ENCODE assay signal across 11 cellular contexts in genomic region chr15:89409184-89409992, GRCh38.
DNase-seq lines count a peak whose midpoint lies in the region; ATAC-seq lines count a peak whose summit lies in the region.
"Had no signal": no experiment of that assay in that cellular context is flagged by ENCODE, and none has a peak within 500 bp of the region (broad histone marks: within the 10 kb centered on the region; RNA-seq: fewer than 3 reads in every experiment).

No MANE protein-coding gene starts in this region.

- peaks cover 6% of the 10 kb centered on the region; the same call in 1 of the 2 replicates for H3K4me1 ChIP-seq in GM23248 (ENCODE audit: insufficient read depth)

- no peak overlapping the region for H3K9ac ChIP-seq in GM23248

- WGBS in GM23248 (ENCODE audit: low coverage in 1 of 2, low lambda C conversion rate in 2 of 2, missing lambda C conversion rate in 2 of 2), 2 experiments: 9 to 10% methylated on average over 53 of the region's 53 CpGs

- no peaks in the 10 kb centered on the region for H3K9me2 ChIP-seq in GM23248 (ENCODE audit: insufficient read depth)

- ATAC-seq in GM21576 (IDR thresholded peaks at IDR 0.05; ENCODE audit: unreplicated experiment): no peak
- ATAC-seq: SK-N-SH treated with all-trans-retinoic acid at 6 μM for 48 hours had no signal

- no peak overlapping the region for H2AFZ ChIP-seq in GM23248

- no peaks in the 10 kb centered on the region for H4K20me1 ChIP-seq in GM23248 (ENCODE audit: insufficient read depth)

- H3K79me2 ChIP-seq in GM23248 (ENCODE audit: insufficient read depth): no peaks in the 10 kb centered on the region

- H3K4me2 ChIP-seq in GM23248 (ENCODE audit: unreplicated experiment): peak overlapping the region; percentile 20

- H3K27me3 Mint-ChIP-seq in activated T-helper 1 cell treated with anti-CD3 and anti-CD28 coated beads, Interleukin-12 subunit alpha, Interleukin-12 subunit beta, Interleukin-2, Interleukin-4 antibody, amounts not matched to agents 30 ng/mL and 10 ng/mL and 1 ng/mL, durations not matched to agents 14 hours and 24 hours and 36 hours (ENCODE audit: insufficient read depth): peaks cover 92% of the 10 kb centered on the region
- H3K27me3 Mint-ChIP-seq in immature natural killer cell (ENCODE audit: low read depth in 3 of 3): peaks cover 28 to 70% (median 69%) of the 10 kb centered on the region in 3 donors

- no peaks in the 10 kb centered on the region for H3K36me3 ChIP-seq in GM23248 (ENCODE audit: low read depth)

- no peak overlapping the region for H3K27ac ChIP-seq in GM23248

- intact Hi-C loops in activated T-helper 1 cell treated with anti-CD3 and anti-CD28 coated beads, Interleukin-12 subunit alpha, Interleukin-12 subunit beta, Interleukin-2, Interleukin-4 antibody, amounts not matched to agents 30 ng/mL and 10 ng/mL and 1 ng/mL, durations not matched to agents 14 hours and 24 hours and 36 hours (cut with micrococcal nuclease): loop anchor here (1.0 to 10.0 kb wide), 4 partner anchors 35 to 805 kb away; no protein-coding TSS in a partner anchor

- H3K4me1 Mint-ChIP-seq in activated T-helper 1 cell treated with anti-CD3 and anti-CD28 coated beads, Interleukin-12 subunit alpha, Interleukin-12 subunit beta, Interleukin-2, Interleukin-4 antibody, amounts not matched to agents 30 ng/mL and 10 ng/mL and 1 ng/mL, durations not matched to agents 14 hours and 24 hours and 36 hours (ENCODE audit: low read depth): peaks cover 39% of the 10 kb centered on the region
- peaks cover 40 to 49% of the 10 kb centered on the region in 2 donors for H3K4me1 Mint-ChIP-seq in immature natural killer cell

- in situ Hi-C loops in GM23248 (cut with MboI): no loop called here

- no peaks in the 10 kb centered on the region for H3K9me3 Mint-ChIP-seq in activated T-helper 1 cell treated with anti-CD3 and anti-CD28 coated beads, Interleukin-12 subunit alpha, Interleukin-12 subunit beta, Interleukin-2, Interleukin-4 antibody, amounts not matched to agents 30 ng/mL and 10 ng/mL and 1 ng/mL, durations not matched to agents 14 hours and 24 hours and 36 hours
- no peaks in the 10 kb centered on the region for H3K9me3 Mint-ChIP-seq in immature natural killer cell

- no peaks in the 10 kb centered on the region for H3F3A ChIP-seq in GM23248 (ENCODE audit: insufficient read depth)

- no peaks in the 10 kb centered on the region for H3K9me3 ChIP-seq in GM23248 (ENCODE audit: low read depth)

- H3K27ac Mint-ChIP-seq in activated T-helper 1 cell treated with anti-CD3 and anti-CD28 coated beads, Interleukin-12 subunit alpha, Interleukin-12 subunit beta, Interleukin-2, Interleukin-4 antibody, amounts not matched to agents 30 ng/mL and 10 ng/mL and 1 ng/mL, durations not matched to agents 14 hours and 24 hours and 36 hours: peak overlapping the region; percentile 71
- no peak overlapping the region for H3K27ac Mint-ChIP-seq in immature natural killer cell

- H3K27me3 ChIP-seq in GM23248 (replicated peaks; ENCODE audit: insufficient read depth): peaks cover 100% of the 10 kb centered on the region

- 0 out of 2 replicates have a peak overlapping the region, but pooled peaks have one; percentile 19 for H3K4me3 ChIP-seq in GM23248

- DNase-seq in GM23248 (no peak), immature natural killer cell (no peak), Kasumi-1 (lab: John Stamatoyannopoulos, UW) (no peak), HT-29 (ENCODE audit: low spot score) (no peak)
- DNase-seq in activated T-helper 1 cell treated with anti-CD3 and anti-CD28 coated beads, Interleukin-12 subunit alpha, Interleukin-12 subunit beta, Interleukin-2, Interleukin-4 antibody, amounts not matched to agents 30 ng/mL and 10 ng/mL and 1 ng/mL, durations not matched to agents 14 hours and 24 hours and 36 hours (ENCODE audit: low spot score): no peak
- peak; percentile 27 for DNase-seq in stimulated activated CD8-positive, alpha-beta memory T cell treated with anti-CD3 and anti-CD28 coated beads, Interleukin-4, amount 100 ng/mL, for 48 hours
- no peak for DNase-seq in stimulated activated CD4-positive, alpha-beta T cell treated with anti-CD3 and anti-CD28 coated beads, Interleukin-4, amount 100 ng/mL, for 1 hour
- DNase-seq: activated naive CD4-positive, alpha-beta T cell treated with anti-CD3 and anti-CD28 coated beads, Interleukin-2, amount 50 U/mL, for 16 hours; NCI-H226 had no signal

- H3K4me3 Mint-ChIP-seq in activated T-helper 1 cell treated with anti-CD3 and anti-CD28 coated beads, Interleukin-12 subunit alpha, Interleukin-12 subunit beta, Interleukin-2, Interleukin-4 antibody, amounts not matched to agents 30 ng/mL and 10 ng/mL and 1 ng/mL, durations not matched to agents 14 hours and 24 hours and 36 hours: peak overlapping the region; percentile 87
- peak overlapping the region; percentile 85 to 99 (median 91) for H3K4me3 Mint-ChIP-seq in immature natural killer cell

- peaks cover 2% of the 10 kb centered on the region for H3K36me3 Mint-ChIP-seq in activated T-helper 1 cell treated with anti-CD3 and anti-CD28 coated beads, Interleukin-12 subunit alpha, Interleukin-12 subunit beta, Interleukin-2, Interleukin-4 antibody, amounts not matched to agents 30 ng/mL and 10 ng/mL and 1 ng/mL, durations not matched to agents 14 hours and 24 hours and 36 hours (ENCODE audit: low read depth)
- no peaks in the 10 kb centered on the region for H3K36me3 Mint-ChIP-seq in immature natural killer cell
